ENCODE assay signal across 14 cellular contexts in the genomic region with DNA sequence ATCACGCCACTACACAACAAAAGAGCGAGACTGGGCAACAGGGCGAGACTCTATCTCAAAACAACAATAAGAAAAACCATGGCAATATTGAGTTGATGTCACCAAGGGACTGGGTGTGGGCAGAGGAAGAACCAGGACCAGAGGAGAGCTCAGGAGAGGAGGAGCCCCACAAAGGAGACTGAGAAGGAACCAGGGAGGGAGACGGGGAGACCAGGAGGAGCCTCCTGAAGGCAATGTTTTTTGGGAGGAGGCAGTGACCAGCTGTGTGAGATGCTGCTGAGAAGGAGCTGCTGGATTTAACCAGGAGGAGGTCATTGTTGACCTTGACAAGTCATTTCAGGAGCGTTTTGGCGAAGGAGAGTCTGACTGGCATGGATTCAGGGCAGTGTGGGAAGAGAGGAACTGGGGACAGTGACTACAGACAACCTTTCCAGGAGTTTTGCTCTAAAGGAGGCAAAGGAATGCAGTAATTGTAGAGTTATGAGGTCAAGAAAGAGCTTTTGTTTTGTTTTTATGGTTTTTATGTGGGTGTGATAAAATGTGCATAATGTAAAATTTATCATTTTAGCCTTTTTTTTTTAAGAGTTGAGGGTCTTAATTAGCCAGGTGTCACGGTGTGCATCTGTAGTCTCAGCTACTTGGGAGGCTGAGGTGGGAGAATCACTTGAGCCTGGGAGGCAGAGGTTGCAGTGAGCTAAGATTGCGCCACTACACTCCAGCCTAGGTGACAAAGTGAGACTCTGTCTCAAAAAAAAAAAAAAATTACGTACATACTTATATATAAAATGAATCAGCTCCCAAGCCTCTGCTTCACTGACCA. TPM values are rescaled to one million over a fixed set of nuclear protein-coding genes. Genes with fewer than 3 reads are reported as not detected.
DNase-seq lines count a peak whose midpoint lies in the region; ATAC-seq and TF ChIP-seq lines count a peak whose summit lies in the region.
"Had no signal": no experiment of that assay in that cellular context is flagged by ENCODE, and none has a peak within 500 bp of the region (broad histone marks: within the 10 kb centered on the region; RNA-seq: fewer than 3 reads in every experiment).

No MANE protein-coding gene starts in this region.

- H3K27me3 ChIP-seq in left ventricle myocardium inferior (ENCODE audit: low read depth) (no peaks in the 10 kb centered on the region), adrenal gland (no peaks in the 10 kb centered on the region)
- H3K27me3 ChIP-seq: transverse colon had no signal

- no peak for TF ChIP-seq POLR2A in adrenal gland (IDR thresholded peaks at IDR 0.05)

- H3K9me3 Mint-ChIP-seq in stimulated activated naive B cell treated with anti-CD40 and anti-IgM and Interleukin-4, amounts not matched to agents 10 μg/mL and 1 μg/mL and 100 μg/mL, for 72 hours = no peaks in the 10 kb centered on the region
- H3K9me3 Mint-ChIP-seq: brain; T-helper 2 cell treated with Interferon-gamma antibody and Interleukin-4, amounts not matched to agents 5 μg/mL and 100 μg/mL, for 36 hours had no signal

- H3K27ac Mint-ChIP-seq in stimulated activated naive B cell treated with anti-CD40 and anti-IgM and Interleukin-4, amounts not matched to agents 10 μg/mL and 1 μg/mL and 100 μg/mL, for 72 hours = peak overlapping the region; percentile 32
- H3K27ac Mint-ChIP-seq: T-helper 2 cell treated with Interferon-gamma antibody and Interleukin-4, amounts not matched to agents 5 μg/mL and 100 μg/mL, for 36 hours had no signal

- peaks cover 10 to 14% of the 10 kb centered on the region in 2 donors for H3K36me3 Mint-ChIP-seq in stimulated activated naive B cell treated with anti-CD40 and anti-IgM and Interleukin-4, amounts not matched to agents 10 μg/mL and 1 μg/mL and 100 μg/mL, for 72 hours

- H3K36me3 ChIP-seq in left ventricle myocardium inferior = peaks cover 15% of the 10 kb centered on the region
- H3K36me3 ChIP-seq in adrenal gland (replicated peaks in 1 of 2) = peaks cover 0 to 4% of the 10 kb centered on the region in 2 donors

- 69 to 78% (median 74%) methylated on average over 9 of the region's 9 CpGs for WGBS in adrenal gland, 4 donors

- TF ChIP-seq CTCF in left ventricle myocardium inferior (IDR thresholded peaks at IDR 0.05; ENCODE audit: borderline replicate concordance) (no peak), adrenal gland (IDR thresholded peaks at IDR 0.05) (no peak)

- H3K4me1 ChIP-seq in left ventricle myocardium inferior (peaks cover 9% of the 10 kb centered on the region), adrenal gland (replicated peaks in 1 of 2) (peaks cover 0 to 10% of the 10 kb centered on the region in 2 donors)

- ATAC-seq in Right ventricle myocardium superior (ENCODE audit: poor library complexity) (peak; percentile 44), HG03159 (IDR thresholded peaks at IDR 0.05; ENCODE audit: unreplicated experiment) (no peak)
- ATAC-seq in stimulated activated naive B cell treated with anti-CD40 and anti-IgM and Interleukin-4, amounts not matched to agents 10 μg/mL and 1 μg/mL and 100 μg/mL, for 72 hours (replicated peaks) = no peak

- no peak overlapping the region for H3K4me3 ChIP-seq in left ventricle myocardium inferior
- no peak overlapping the region for H3K4me3 ChIP-seq in adrenal gland
- H3K4me3 ChIP-seq: transverse colon had no signal

- no peak overlapping the region for H3K27ac ChIP-seq in left ventricle myocardium inferior (replicated peaks)
- peak overlapping the region in 1 of 5 donors; percentile 7 for H3K27ac ChIP-seq in adrenal gland
- H3K27ac ChIP-seq: transverse colon had no signal

- no peaks in the 10 kb centered on the region for H3K9me3 ChIP-seq in left ventricle myocardium inferior (replicated peaks)
- H3K9me3 ChIP-seq in adrenal gland (replicated peaks in 1 of 3) = no peaks in the 10 kb centered on the region
- H3K9me3 ChIP-seq: transverse colon had no signal

- intact Hi-C loops in Right ventricle myocardium superior (cut with DNase I) (no loop called here), left ventricle myocardium inferior (cut with micrococcal nuclease) (no loop called here), adrenal gland (cut with DNase I) (no loop called here)

- DNase-seq in Right ventricle myocardium superior (no peak), left ventricle myocardium inferior (no peak), adrenal gland (peak in 6 of 7 donors; percentile 53 to 82 (median 61))
- DNase-seq in stimulated activated naive B cell treated with anti-CD40 and anti-IgM and Interleukin-4, amounts not matched to agents 10 μg/mL and 1 μg/mL and 100 μg/mL, for 72 hours = no peak
- no peak for DNase-seq in stimulated activated naive CD4-positive, alpha-beta T cell (lab: John Stamatoyannopoulos, UW)
- DNase-seq: activated CD4-positive, alpha-beta T cell treated with anti-CD3 and anti-CD28 coated beads, Interleukin-2, amount 50 U/mL, for 1 hour; activated effector memory CD4-positive, alpha-beta T cell treated with Interleukin-2 at 50 U/mL for 16 hours; effector memory CD4-positive, alpha-beta T cell; NCI-H187 treated with DMSO at 0.1 percent for 48 hours; NCI-H524 treated with DMSO at 0.1 percent for 48 hours had no signal

- no peaks in the 10 kb centered on the region for H3K27me3 Mint-ChIP-seq in stimulated activated naive B cell treated with anti-CD40 and anti-IgM and Interleukin-4, amounts not matched to agents 10 μg/mL and 1 μg/mL and 100 μg/mL, for 72 hours
- H3K27me3 Mint-ChIP-seq: brain had no signal

- H3K4me1 Mint-ChIP-seq in stimulated activated naive B cell treated with anti-CD40 and anti-IgM and Interleukin-4, amounts not matched to agents 10 μg/mL and 1 μg/mL and 100 μg/mL, for 72 hours = no peaks in the 10 kb centered on the region
- H3K4me1 Mint-ChIP-seq: brain had no signal

- no peak overlapping the region for H3K4me3 Mint-ChIP-seq in stimulated activated naive B cell treated with anti-CD40 and anti-IgM and Interleukin-4, amounts not matched to agents 10 μg/mL and 1 μg/mL and 100 μg/mL, for 72 hours
- H3K4me3 Mint-ChIP-seq: brain; T-helper 2 cell treated with Interferon-gamma antibody and Interleukin-4, amounts not matched to agents 5 μg/mL and 100 μg/mL, for 36 hours had no signal

RNA-seq across cellular contexts. Expression of a gene that starts 17.9 kb away (rescaled TPM):
- total RNA-seq in Right ventricle myocardium superior (35.5 TPM), left ventricle myocardium inferior (43.7 TPM), adrenal gland (10 to 100 TPM; 15.0 to 57.4 (median 33.7) TPM)
- polyA plus RNA-seq in adrenal gland = 10 to 100 TPM; 20.7 to 55.2 (median 23.7) TPM

RNA-seq across cellular contexts. Expression of a gene that starts 18.3 kb away (rescaled TPM):
- total RNA-seq in Right ventricle myocardium superior = 29.5 TPM
- 32.0 TPM for total RNA-seq in left ventricle myocardium inferior
- total RNA-seq in adrenal gland = 10 to 100 TPM; 47.3 to 96.8 (median 66.7) TPM
- 100 to 1,000 TPM in 2 of 3 donors, 10 to 100 TPM in 1; 35.8 to 111 (median 109) TPM for polyA plus RNA-seq in adrenal gland

RNA-seq across cellular contexts. Expression of a gene that starts 28.3 kb away (rescaled TPM):
- total RNA-seq in Right ventricle myocardium superior = 16.3 TPM
- total RNA-seq in left ventricle myocardium inferior = 16.2 TPM
- 10 to 100 TPM; 17.7 to 58.9 (median 26.2) TPM for total RNA-seq in adrenal gland
- 10 to 100 TPM; 20.2 to 30.1 (median 25.0) TPM for polyA plus RNA-seq in adrenal gland

RNA-seq across cellular contexts. Expression of a gene that starts 28.6 kb away (rescaled TPM):
- total RNA-seq in Right ventricle myocardium superior = 77.7 TPM
- total RNA-seq in left ventricle myocardium inferior = 86.9 TPM
- 10 to 100 TPM; 35.8 to 92.8 (median 81.3) TPM for total RNA-seq in adrenal gland
- 100 to 1,000 TPM in 2 of 3 donors, 10 to 100 TPM in 1; 87.7 to 221 (median 124) TPM for polyA plus RNA-seq in adrenal gland

RNA-seq across cellular contexts. Expression of a gene that starts 36.0 kb away (rescaled TPM):
- total RNA-seq in Right ventricle myocardium superior (19.0 TPM), left ventricle myocardium inferior (18.8 TPM), adrenal gland (10 to 100 TPM; 15.9 to 30.3 (median 20.7) TPM)
- polyA plus RNA-seq in adrenal gland = 10 to 100 TPM in 2 of 3 donors, 1 to 10 TPM in 1; 9.9 to 40.0 (median 21.3) TPM

Comparison
In these comparisons a context has a peak if more than half of its experiments do, and no peak if none do; other contexts are left out.
1. DNase-seq: peak in adrenal gland (6 of 7); none in Right ventricle myocardium superior (single experiment), left ventricle myocardium inferior (single experiment), stimulated activated naive B cell treated with anti-CD40 and anti-IgM and Interleukin-4, amounts not matched to agents 10 μg/mL and 1 μg/mL and 100 μg/mL, for 72 hours (single experiment) and stimulated activated naive CD4-positive, alpha-beta T cell (0 of 6).